ENCODE assay signal across 1 cellular context in the genomic region with DNA sequence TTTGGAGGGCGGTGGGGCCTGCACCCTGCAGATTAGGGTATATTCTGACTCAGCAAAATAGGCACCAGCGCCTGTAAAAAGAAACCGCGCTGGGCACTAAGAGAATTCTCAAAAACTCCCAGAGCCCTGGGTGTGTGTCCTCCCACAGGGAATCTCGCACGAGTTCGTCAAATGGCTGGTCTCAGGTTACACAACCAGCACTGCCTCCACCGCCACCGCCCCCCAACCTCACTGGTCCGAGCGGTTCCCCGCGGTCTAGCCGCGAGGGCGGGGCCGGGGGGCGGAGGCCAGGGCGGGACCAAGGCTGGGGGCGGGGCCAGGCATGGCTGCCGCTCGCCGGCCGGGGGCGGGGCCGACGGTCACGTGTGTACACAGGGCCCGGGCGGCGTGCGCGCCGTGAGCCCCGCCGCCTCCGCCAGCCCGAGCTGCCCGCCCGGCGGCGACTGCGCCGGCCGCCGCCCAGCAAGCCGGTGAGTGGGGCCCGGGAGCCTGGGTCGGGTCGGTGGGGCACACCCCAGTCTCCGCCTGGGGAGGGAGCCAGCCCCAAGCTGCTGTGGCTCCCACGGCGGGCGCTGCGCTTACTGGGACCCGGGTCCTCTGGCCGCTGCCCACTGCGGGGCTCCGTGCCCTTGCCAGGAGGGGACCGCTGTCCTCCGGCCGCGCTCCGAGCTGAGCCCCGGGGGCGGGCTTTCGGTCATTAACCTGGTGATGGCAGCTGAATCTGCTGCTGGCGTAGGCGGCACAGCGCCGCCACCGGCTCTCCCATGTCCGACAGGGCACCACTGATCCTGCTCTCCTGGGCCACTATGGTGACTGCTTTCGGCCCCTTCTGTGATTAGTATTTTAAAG.
TF ChIP-seq lines count a peak whose summit lies in the region.

A gene with protein sequence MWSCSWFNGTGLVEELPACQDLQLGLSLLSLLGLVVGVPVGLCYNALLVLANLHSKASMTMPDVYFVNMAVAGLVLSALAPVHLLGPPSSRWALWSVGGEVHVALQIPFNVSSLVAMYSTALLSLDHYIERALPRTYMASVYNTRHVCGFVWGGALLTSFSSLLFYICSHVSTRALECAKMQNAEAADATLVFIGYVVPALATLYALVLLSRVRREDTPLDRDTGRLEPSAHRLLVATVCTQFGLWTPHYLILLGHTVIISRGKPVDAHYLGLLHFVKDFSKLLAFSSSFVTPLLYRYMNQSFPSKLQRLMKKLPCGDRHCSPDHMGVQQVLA (plus strand): TSS at position 358 of the 849 bp plus-strand sequence. CDS start 12,970 bp downstream, outside the sequence.

TF ChIP-seq in HepG2, 621 proteins besides CTCF, POLR2A, EP300 and RAD21 (continued from another document and continues in another):
- TF ChIP-seq, protein P1, sequence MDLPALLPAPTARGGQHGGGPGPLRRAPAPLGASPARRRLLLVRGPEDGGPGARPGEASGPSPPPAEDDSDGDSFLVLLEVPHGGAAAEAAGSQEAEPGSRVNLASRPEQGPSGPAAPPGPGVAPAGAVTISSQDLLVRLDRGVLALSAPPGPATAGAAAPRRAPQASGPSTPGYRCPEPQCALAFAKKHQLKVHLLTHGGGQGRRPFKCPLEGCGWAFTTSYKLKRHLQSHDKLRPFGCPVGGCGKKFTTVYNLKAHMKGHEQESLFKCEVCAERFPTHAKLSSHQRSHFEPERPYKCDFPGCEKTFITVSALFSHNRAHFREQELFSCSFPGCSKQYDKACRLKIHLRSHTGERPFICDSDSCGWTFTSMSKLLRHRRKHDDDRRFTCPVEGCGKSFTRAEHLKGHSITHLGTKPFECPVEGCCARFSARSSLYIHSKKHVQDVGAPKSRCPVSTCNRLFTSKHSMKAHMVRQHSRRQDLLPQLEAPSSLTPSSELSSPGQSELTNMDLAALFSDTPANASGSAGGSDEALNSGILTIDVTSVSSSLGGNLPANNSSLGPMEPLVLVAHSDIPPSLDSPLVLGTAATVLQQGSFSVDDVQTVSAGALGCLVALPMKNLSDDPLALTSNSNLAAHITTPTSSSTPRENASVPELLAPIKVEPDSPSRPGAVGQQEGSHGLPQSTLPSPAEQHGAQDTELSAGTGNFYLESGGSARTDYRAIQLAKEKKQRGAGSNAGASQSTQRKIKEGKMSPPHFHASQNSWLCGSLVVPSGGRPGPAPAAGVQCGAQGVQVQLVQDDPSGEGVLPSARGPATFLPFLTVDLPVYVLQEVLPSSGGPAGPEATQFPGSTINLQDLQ (CRISPR knock-in tag; IDR thresholded peaks at IDR 0.05) = no peak
- TF ChIP-seq, protein P2, sequence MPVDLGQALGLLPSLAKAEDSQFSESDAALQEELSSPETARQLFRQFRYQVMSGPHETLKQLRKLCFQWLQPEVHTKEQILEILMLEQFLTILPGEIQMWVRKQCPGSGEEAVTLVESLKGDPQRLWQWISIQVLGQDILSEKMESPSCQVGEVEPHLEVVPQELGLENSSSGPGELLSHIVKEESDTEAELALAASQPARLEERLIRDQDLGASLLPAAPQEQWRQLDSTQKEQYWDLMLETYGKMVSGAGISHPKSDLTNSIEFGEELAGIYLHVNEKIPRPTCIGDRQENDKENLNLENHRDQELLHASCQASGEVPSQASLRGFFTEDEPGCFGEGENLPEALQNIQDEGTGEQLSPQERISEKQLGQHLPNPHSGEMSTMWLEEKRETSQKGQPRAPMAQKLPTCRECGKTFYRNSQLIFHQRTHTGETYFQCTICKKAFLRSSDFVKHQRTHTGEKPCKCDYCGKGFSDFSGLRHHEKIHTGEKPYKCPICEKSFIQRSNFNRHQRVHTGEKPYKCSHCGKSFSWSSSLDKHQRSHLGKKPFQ (CRISPR knock-in tag; IDR thresholded peaks at IDR 0.05; ENCODE audit: insufficient replicate concordance) = no peak
- TF ChIP-seq MEIS1 (CRISPR knock-in tag; IDR thresholded peaks at IDR 0.05; ENCODE audit: borderline replicate concordance) (peak; percentile 71; the same call in 1 of the 2 replicates), ZFP1 (CRISPR knock-in tag; IDR thresholded peaks at IDR 0.05) (no peak), SALL2 (CRISPR knock-in tag; IDR thresholded peaks at IDR 0.05) (no peak), ZNF235 (CRISPR knock-in tag; IDR thresholded peaks at IDR 0.05; ENCODE audit: borderline replicate concordance) (no peak), SRY (CRISPR knock-in tag; IDR thresholded peaks at IDR 0.05) (peak; percentile 41; the same call in 1 of the 2 replicates), KDM5A (IDR thresholded peaks at IDR 0.05; ENCODE audit: borderline replicate concordance, low read length) (0 out of 2 replicates have a peak, but pooled peaks have one; percentile 30), KDM1A (CRISPR knock-in tag; IDR thresholded peaks at IDR 0.05) (no peak), KLF15 (CRISPR knock-in tag; IDR thresholded peaks at IDR 0.05; ENCODE audit: borderline replicate concordance) (peak; percentile 87; the same call in 1 of the 2 replicates), ZBTB20 (CRISPR knock-in tag; IDR thresholded peaks at IDR 0.05; ENCODE audit: borderline replicate concordance, low read depth) (no peak), KLF12 (CRISPR knock-in tag; IDR thresholded peaks at IDR 0.05; ENCODE audit: borderline replicate concordance) (no peak), ZNF501 (CRISPR knock-in tag; IDR thresholded peaks at IDR 0.05) (peak; percentile 54), HMG20B (CRISPR knock-in tag; conservative IDR thresholded peaks at IDR 0.05) (no peak), ZNF143 (CRISPR knock-in tag; IDR thresholded peaks at IDR 0.05) (no peak; the same call in 1 of the 2 replicates), MED13 (CRISPR knock-in tag; IDR thresholded peaks at IDR 0.05) (no peak), HNRNPUL1 (IDR thresholded peaks at IDR 0.05; ENCODE audit: low read depth, low read length) (no peak)
- TF ChIP-seq, protein P3, sequence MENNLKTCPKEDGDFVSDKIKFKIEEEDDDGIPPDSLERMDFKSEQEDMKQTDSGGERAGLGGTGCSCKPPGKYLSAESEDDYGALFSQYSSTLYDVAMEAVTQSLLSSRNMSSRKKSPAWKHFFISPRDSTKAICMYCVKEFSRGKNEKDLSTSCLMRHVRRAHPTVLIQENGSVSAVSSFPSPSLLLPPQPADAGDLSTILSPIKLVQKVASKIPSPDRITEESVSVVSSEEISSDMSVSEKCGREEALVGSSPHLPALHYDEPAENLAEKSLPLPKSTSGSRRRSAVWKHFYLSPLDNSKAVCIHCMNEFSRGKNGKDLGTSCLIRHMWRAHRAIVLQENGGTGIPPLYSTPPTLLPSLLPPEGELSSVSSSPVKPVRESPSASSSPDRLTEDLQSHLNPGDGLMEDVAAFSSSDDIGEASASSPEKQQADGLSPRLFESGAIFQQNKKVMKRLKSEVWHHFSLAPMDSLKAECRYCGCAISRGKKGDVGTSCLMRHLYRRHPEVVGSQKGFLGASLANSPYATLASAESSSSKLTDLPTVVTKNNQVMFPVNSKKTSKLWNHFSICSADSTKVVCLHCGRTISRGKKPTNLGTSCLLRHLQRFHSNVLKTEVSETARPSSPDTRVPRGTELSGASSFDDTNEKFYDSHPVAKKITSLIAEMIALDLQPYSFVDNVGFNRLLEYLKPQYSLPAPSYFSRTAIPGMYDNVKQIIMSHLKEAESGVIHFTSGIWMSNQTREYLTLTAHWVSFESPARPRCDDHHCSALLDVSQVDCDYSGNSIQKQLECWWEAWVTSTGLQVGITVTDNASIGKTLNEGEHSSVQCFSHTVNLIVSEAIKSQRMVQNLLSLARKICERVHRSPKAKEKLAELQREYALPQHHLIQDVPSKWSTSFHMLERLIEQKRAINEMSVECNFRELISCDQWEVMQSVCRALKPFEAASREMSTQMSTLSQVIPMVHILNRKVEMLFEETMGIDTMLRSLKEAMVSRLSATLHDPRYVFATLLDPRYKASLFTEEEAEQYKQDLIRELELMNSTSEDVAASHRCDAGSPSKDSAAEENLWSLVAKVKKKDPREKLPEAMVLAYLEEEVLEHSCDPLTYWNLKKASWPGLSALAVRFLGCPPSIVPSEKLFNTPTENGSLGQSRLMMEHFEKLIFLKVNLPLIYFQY (CRISPR knock-in tag; IDR thresholded peaks at IDR 0.05; ENCODE audit: borderline replicate concordance) = no peak
- TF ChIP-seq, protein P4, sequence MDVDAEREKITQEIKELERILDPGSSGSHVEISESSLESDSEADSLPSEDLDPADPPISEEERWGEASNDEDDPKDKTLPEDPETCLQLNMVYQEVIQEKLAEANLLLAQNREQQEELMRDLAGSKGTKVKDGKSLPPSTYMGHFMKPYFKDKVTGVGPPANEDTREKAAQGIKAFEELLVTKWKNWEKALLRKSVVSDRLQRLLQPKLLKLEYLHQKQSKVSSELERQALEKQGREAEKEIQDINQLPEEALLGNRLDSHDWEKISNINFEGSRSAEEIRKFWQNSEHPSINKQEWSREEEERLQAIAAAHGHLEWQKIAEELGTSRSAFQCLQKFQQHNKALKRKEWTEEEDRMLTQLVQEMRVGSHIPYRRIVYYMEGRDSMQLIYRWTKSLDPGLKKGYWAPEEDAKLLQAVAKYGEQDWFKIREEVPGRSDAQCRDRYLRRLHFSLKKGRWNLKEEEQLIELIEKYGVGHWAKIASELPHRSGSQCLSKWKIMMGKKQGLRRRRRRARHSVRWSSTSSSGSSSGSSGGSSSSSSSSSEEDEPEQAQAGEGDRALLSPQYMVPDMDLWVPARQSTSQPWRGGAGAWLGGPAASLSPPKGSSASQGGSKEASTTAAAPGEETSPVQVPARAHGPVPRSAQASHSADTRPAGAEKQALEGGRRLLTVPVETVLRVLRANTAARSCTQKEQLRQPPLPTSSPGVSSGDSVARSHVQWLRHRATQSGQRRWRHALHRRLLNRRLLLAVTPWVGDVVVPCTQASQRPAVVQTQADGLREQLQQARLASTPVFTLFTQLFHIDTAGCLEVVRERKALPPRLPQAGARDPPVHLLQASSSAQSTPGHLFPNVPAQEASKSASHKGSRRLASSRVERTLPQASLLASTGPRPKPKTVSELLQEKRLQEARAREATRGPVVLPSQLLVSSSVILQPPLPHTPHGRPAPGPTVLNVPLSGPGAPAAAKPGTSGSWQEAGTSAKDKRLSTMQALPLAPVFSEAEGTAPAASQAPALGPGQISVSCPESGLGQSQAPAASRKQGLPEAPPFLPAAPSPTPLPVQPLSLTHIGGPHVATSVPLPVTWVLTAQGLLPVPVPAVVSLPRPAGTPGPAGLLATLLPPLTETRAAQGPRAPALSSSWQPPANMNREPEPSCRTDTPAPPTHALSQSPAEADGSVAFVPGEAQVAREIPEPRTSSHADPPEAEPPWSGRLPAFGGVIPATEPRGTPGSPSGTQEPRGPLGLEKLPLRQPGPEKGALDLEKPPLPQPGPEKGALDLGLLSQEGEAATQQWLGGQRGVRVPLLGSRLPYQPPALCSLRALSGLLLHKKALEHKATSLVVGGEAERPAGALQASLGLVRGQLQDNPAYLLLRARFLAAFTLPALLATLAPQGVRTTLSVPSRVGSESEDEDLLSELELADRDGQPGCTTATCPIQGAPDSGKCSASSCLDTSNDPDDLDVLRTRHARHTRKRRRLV (CRISPR knock-in tag; IDR thresholded peaks at IDR 0.05) = no peak
- TF ChIP-seq, protein P5, sequence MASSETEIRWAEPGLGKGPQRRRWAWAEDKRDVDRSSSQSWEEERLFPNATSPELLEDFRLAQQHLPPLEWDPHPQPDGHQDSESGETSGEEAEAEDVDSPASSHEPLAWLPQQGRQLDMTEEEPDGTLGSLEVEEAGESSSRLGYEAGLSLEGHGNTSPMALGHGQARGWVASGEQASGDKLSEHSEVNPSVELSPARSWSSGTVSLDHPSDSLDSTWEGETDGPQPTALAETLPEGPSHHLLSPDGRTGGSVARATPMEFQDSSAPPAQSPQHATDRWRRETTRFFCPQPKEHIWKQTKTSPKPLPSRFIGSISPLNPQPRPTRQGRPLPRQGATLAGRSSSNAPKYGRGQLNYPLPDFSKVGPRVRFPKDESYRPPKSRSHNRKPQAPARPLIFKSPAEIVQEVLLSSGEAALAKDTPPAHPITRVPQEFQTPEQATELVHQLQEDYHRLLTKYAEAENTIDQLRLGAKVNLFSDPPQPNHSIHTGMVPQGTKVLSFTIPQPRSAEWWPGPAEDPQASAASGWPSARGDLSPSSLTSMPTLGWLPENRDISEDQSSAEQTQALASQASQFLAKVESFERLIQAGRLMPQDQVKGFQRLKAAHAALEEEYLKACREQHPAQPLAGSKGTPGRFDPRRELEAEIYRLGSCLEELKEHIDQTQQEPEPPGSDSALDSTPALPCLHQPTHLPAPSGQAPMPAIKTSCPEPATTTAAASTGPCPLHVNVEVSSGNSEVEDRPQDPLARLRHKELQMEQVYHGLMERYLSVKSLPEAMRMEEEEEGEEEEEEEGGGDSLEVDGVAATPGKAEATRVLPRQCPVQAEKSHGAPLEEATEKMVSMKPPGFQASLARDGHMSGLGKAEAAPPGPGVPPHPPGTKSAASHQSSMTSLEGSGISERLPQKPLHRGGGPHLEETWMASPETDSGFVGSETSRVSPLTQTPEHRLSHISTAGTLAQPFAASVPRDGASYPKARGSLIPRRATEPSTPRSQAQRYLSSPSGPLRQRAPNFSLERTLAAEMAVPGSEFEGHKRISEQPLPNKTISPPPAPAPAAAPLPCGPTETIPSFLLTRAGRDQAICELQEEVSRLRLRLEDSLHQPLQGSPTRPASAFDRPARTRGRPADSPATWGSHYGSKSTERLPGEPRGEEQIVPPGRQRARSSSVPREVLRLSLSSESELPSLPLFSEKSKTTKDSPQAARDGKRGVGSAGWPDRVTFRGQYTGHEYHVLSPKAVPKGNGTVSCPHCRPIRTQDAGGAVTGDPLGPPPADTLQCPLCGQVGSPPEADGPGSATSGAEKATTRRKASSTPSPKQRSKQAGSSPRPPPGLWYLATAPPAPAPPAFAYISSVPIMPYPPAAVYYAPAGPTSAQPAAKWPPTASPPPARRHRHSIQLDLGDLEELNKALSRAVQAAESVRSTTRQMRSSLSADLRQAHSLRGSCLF (CRISPR knock-in tag; IDR thresholded peaks at IDR 0.05; ENCODE audit: borderline replicate concordance) = no peak
- TF ChIP-seq, protein P6, sequence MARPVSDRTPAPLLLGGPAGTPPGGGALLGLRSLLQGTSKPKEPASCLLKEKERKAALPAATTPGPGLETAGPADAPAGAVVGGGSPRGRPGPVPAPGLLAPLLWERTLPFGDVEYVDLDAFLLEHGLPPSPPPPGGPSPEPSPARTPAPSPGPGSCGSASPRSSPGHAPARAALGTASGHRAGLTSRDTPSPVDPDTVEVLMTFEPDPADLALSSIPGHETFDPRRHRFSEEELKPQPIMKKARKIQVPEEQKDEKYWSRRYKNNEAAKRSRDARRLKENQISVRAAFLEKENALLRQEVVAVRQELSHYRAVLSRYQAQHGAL (CRISPR knock-in tag; IDR thresholded peaks at IDR 0.05; ENCODE audit: not compliant biosample characterization) = peak; percentile 27
